In genomic region chr11:108008656-108009496, GRCh38 we compare ENCODE assay signal across 8 cellular contexts. TPM values are rescaled to one million over a fixed set of nuclear protein-coding genes. Genes with fewer than 3 reads are reported as not detected.
DNase-seq lines count a peak whose midpoint lies in the region; ATAC-seq and TF ChIP-seq lines count a peak whose summit lies in the region.

TSS of gene CUL5 (plus strand) at chr11:108008898. CDS start at chr11:108009349, 451 bp downstream.

- H3K27me3 ChIP-seq in Peyer's patch = no peaks in the 10 kb centered on the region

- DNase-seq in EH (ENCODE audit: low read depth) (peak; percentile 90), Peyer's patch (peak; percentile 88 to 96 (median 95)), fibroblast of gingiva (ENCODE audit: low read depth) (peak; percentile 93)
- peak; percentile 85 for DNase-seq in activated T-helper 1 cell treated with anti-CD3 and anti-CD28 coated beads, Interleukin-12 subunit alpha, Interleukin-12 subunit beta, Interleukin-2, Interleukin-4 antibody, amounts not matched to agents 30 ng/mL and 10 ng/mL and 1 ng/mL, durations not matched to agents 14 hours and 24 hours and 36 hours (ENCODE audit: low spot score)
- DNase-seq in naive thymus-derived CD8-positive, alpha-beta T cell = peak; percentile 81 to 93 (median 90)
- DNase-seq in stimulated activated naive CD4-positive, alpha-beta T cell (lab: John Stamatoyannopoulos, UW) = peak; percentile 79 to 96 (median 88)

- H3K4me3 ChIP-seq in Peyer's patch = peak within 1 kb of the TSS; percentile 79 to 91 (median 85)

- no peaks in the 10 kb centered on the region for H3K27me3 Mint-ChIP-seq in activated T-helper 1 cell treated with anti-CD3 and anti-CD28 coated beads, Interleukin-12 subunit alpha, Interleukin-12 subunit beta, Interleukin-2, Interleukin-4 antibody, amounts not matched to agents 30 ng/mL and 10 ng/mL and 1 ng/mL, durations not matched to agents 14 hours and 24 hours and 36 hours (ENCODE audit: insufficient read depth)
- H3K27me3 Mint-ChIP-seq in naive thymus-derived CD8-positive, alpha-beta T cell = no peaks in the 10 kb centered on the region

- H3K9me3 Mint-ChIP-seq in activated T-helper 1 cell treated with anti-CD3 and anti-CD28 coated beads, Interleukin-12 subunit alpha, Interleukin-12 subunit beta, Interleukin-2, Interleukin-4 antibody, amounts not matched to agents 30 ng/mL and 10 ng/mL and 1 ng/mL, durations not matched to agents 14 hours and 24 hours and 36 hours = no peaks in the 10 kb centered on the region
- H3K9me3 Mint-ChIP-seq in naive thymus-derived CD8-positive, alpha-beta T cell = no peaks in the 10 kb centered on the region

- peaks cover 0 to 34% (median 5%) of the 10 kb centered on the region in 4 donors for H3K4me1 ChIP-seq in Peyer's patch

- peak within 1 kb of the TSS; percentile 93 for H3K27ac Mint-ChIP-seq in activated T-helper 1 cell treated with anti-CD3 and anti-CD28 coated beads, Interleukin-12 subunit alpha, Interleukin-12 subunit beta, Interleukin-2, Interleukin-4 antibody, amounts not matched to agents 30 ng/mL and 10 ng/mL and 1 ng/mL, durations not matched to agents 14 hours and 24 hours and 36 hours
- peak within 1 kb of the TSS; percentile 94 to 99 (median 98) for H3K27ac Mint-ChIP-seq in naive thymus-derived CD8-positive, alpha-beta T cell

- H3K4me1 Mint-ChIP-seq in activated T-helper 1 cell treated with anti-CD3 and anti-CD28 coated beads, Interleukin-12 subunit alpha, Interleukin-12 subunit beta, Interleukin-2, Interleukin-4 antibody, amounts not matched to agents 30 ng/mL and 10 ng/mL and 1 ng/mL, durations not matched to agents 14 hours and 24 hours and 36 hours (ENCODE audit: low read depth) = peaks cover 15% of the 10 kb centered on the region
- H3K4me1 Mint-ChIP-seq in naive thymus-derived CD8-positive, alpha-beta T cell = peaks cover 8 to 16% (median 11%) of the 10 kb centered on the region in 4 donors

- ATAC-seq in GM21786 (IDR thresholded peaks at IDR 0.05; ENCODE audit: unreplicated experiment) = peak; percentile 82
- ATAC-seq in naive thymus-derived CD8-positive, alpha-beta T cell = peak; percentile 86 to 87

- H3K4me3 Mint-ChIP-seq in activated T-helper 1 cell treated with anti-CD3 and anti-CD28 coated beads, Interleukin-12 subunit alpha, Interleukin-12 subunit beta, Interleukin-2, Interleukin-4 antibody, amounts not matched to agents 30 ng/mL and 10 ng/mL and 1 ng/mL, durations not matched to agents 14 hours and 24 hours and 36 hours = peak within 1 kb of the TSS; percentile 97
- H3K4me3 Mint-ChIP-seq in naive thymus-derived CD8-positive, alpha-beta T cell = peak within 1 kb of the TSS in 8 of 10 donors; percentile 95 to 99 (median 98)

- POLR2A ChIA-PET in naive thymus-derived CD8-positive, alpha-beta T cell (lab: Charles Lee) = interaction anchor here (0.6 to 1.5 kb wide), 14 partner anchors 9 to 1932 kb away, joined by 3 to 11 read pairs (median 4); partner anchors contain the start of genes ALKBH8, ATM, CWF19L2 and DDX10

- intact Hi-C loops in activated T-helper 1 cell treated with anti-CD3 and anti-CD28 coated beads, Interleukin-12 subunit alpha, Interleukin-12 subunit beta, Interleukin-2, Interleukin-4 antibody, amounts not matched to agents 30 ng/mL and 10 ng/mL and 1 ng/mL, durations not matched to agents 14 hours and 24 hours and 36 hours (cut with micrococcal nuclease) = loop anchor here (1.0 to 10.0 kb wide), 12 partner anchors 81 to 655 kb away; partner anchors contain the start of genes ACAT1, ALKBH8, ATM and C11orf65

- H3K9me3 ChIP-seq in KOPT-K1 (ENCODE audit: insufficient read depth, low read length, poor library complexity, severe bottlenecking) (no peaks in the 10 kb centered on the region), Peyer's patch (no peaks in the 10 kb centered on the region)

- H3K36me3 Mint-ChIP-seq in activated T-helper 1 cell treated with anti-CD3 and anti-CD28 coated beads, Interleukin-12 subunit alpha, Interleukin-12 subunit beta, Interleukin-2, Interleukin-4 antibody, amounts not matched to agents 30 ng/mL and 10 ng/mL and 1 ng/mL, durations not matched to agents 14 hours and 24 hours and 36 hours (ENCODE audit: low read depth) = peaks cover 12% of the 10 kb centered on the region
- peaks cover 0 to 4% (median 0%) of the 10 kb centered on the region in 3 donors for H3K36me3 Mint-ChIP-seq in naive thymus-derived CD8-positive, alpha-beta T cell

- H3K36me3 ChIP-seq in KOPT-K1 (ENCODE audit: insufficient read depth, low read length) (peaks cover 32% of the 10 kb centered on the region), Peyer's patch (no peaks in the 10 kb centered on the region)

- TF ChIP-seq POLR2A in Peyer's patch (IDR thresholded peaks at IDR 0.05) = peak; percentile 44 to 49

- H3K27ac ChIP-seq in KOPT-K1 (ENCODE audit: low read depth, low read length, poor library complexity, severe bottlenecking) (peak within 1 kb of the TSS; percentile 94), Peyer's patch (peak within 1 kb of the TSS; percentile 88 to 96 (median 92))

- TF ChIP-seq CTCF in Peyer's patch (IDR thresholded peaks at IDR 0.05) = peak; percentile 84 to 94 (median 90)

RNA-seq across cellular contexts. Expression of gene CUL5, which starts in this region (rescaled TPM):
- 10 to 100 TPM; 23.1 to 43.7 (median 33.0) TPM for total RNA-seq in Peyer's patch
- 37.0 and 41.3 TPM in 2 replicates for total RNA-seq in activated T-helper 1 cell treated with anti-CD3 and anti-CD28 coated beads, Interleukin-12 subunit alpha, Interleukin-12 subunit beta, Interleukin-2, Interleukin-4 antibody, amounts not matched to agents 30 ng/mL and 10 ng/mL and 1 ng/mL, durations not matched to agents 14 hours and 24 hours and 36 hours
- 10 to 100 TPM; 36.2 to 38.4 TPM for total RNA-seq in naive thymus-derived CD8-positive, alpha-beta T cell
- 10 to 100 TPM; 31.7 to 44.2 (median 38.2) TPM for polyA plus RNA-seq in naive thymus-derived CD8-positive, alpha-beta T cell

Comparison
In these comparisons a context has a peak if more than half of its experiments do, and no peak if none do; other contexts are left out.
1. Peak in every context shown above with its lines: DNase-seq, ATAC-seq, H3K4me3 ChIP-seq and H3K27ac ChIP-seq.